11 cellular contexts compared by ENCODE assay signal in genomic region chr3:47018269-47018611, GRCh38. TPM values are rescaled to one million over a fixed set of nuclear protein-coding genes. Genes with fewer than 3 reads are reported as not detected.
DNase-seq lines count a peak whose midpoint lies in the region; ATAC-seq, FAIRE-seq and TF ChIP-seq lines count a peak whose summit lies in the region.
"Had no signal": no experiment of that assay in that cellular context is flagged by ENCODE, and none has a peak within 500 bp of the region (broad histone marks: within the 10 kb centered on the region; RNA-seq: fewer than 3 reads in every experiment).

No MANE protein-coding gene starts in this region.

- intact Hi-C loops in CD8-positive, alpha-beta T cell (cut with DNase I, micrococcal nuclease): loop anchor here in 1 of 2 experiments (10.0 kb wide), 1 partner anchor 47 kb away; no protein-coding TSS in a partner anchor

- POLR2A ChIA-PET in CD8-positive, alpha-beta T cell (lab: Charles Lee): no interaction called here

- no peak for DNase-seq in CD8-positive, alpha-beta T cell
- no peak for DNase-seq in NB4 (ENCODE audit: low read depth)
- DNase-seq in effector memory CD8-positive, alpha-beta T cell: no peak
- no peak for DNase-seq in small intestine
- DNase-seq in EL: no peak
- no peak for DNase-seq in HuH-7 (ENCODE audit: low spot score)
- DNase-seq in neural progenitor cell (ENCODE audit: low spot score): no peak
- DNase-seq: MG63; stimulated activated CD4-positive, alpha-beta T cell treated with anti-CD3 and anti-CD28 coated beads, Interleukin-12 subunit alpha, Interleukin-12 subunit beta, amount 100 ng/mL, for 4 hours had no signal

- no peak overlapping the region for H3K4me3 Mint-ChIP-seq in CD8-positive, alpha-beta T cell
- H3K4me3 Mint-ChIP-seq in effector memory CD8-positive, alpha-beta T cell: no peak overlapping the region
- H3K4me3 Mint-ChIP-seq in neural progenitor cell: no peak overlapping the region
- H3K4me3 Mint-ChIP-seq: GM23338 had no signal

- no peak for TF ChIP-seq POLR2A in NB4 (IDR thresholded peaks at IDR 0.05; ENCODE audit: extremely low read depth, insufficient read length)

- H3K27ac Mint-ChIP-seq in CD8-positive, alpha-beta T cell: peak overlapping the region; percentile 63
- peak overlapping the region; percentile 91 to 95 for H3K27ac Mint-ChIP-seq in effector memory CD8-positive, alpha-beta T cell
- H3K27ac Mint-ChIP-seq in neural progenitor cell: no peak overlapping the region
- H3K27ac Mint-ChIP-seq: GM23338 had no signal

- H3K4me1 ChIP-seq in CD8-positive, alpha-beta T cell (ENCODE audit: insufficient read depth, low read length): peaks cover 20% of the 10 kb centered on the region
- H3K4me1 ChIP-seq in small intestine (ENCODE audit: control insufficient read depth in 2 of 2, insufficient read depth in 1 of 2, low read depth in 1 of 2, low read length in 1 of 2) (peaks cover 0 to 4% of the 10 kb centered on the region in 2 donors), neural progenitor cell (no peaks in the 10 kb centered on the region)

- no peak for ATAC-seq in CD8-positive, alpha-beta T cell
- no peak for ATAC-seq in effector memory CD8-positive, alpha-beta T cell (replicated peaks)

- H3K9me3 ChIP-seq in CD8-positive, alpha-beta T cell (ENCODE audit: low read length): no peaks in the 10 kb centered on the region
- H3K9me3 ChIP-seq in small intestine (ENCODE audit: control insufficient read depth, low read depth): no peaks in the 10 kb centered on the region
- H3K9me3 ChIP-seq in neural progenitor cell (ENCODE audit: low read depth): no peaks in the 10 kb centered on the region
- H3K9me3 ChIP-seq: MG63 had no signal

- no peaks in the 10 kb centered on the region for H3K9me3 Mint-ChIP-seq in CD8-positive, alpha-beta T cell
- H3K9me3 Mint-ChIP-seq in effector memory CD8-positive, alpha-beta T cell: no peaks in the 10 kb centered on the region
- no peaks in the 10 kb centered on the region for H3K9me3 Mint-ChIP-seq in neural progenitor cell
- H3K9me3 Mint-ChIP-seq: GM23338 had no signal

- H2AFZ ChIP-seq in neural progenitor cell (replicated peaks): no peak overlapping the region
- H2AFZ ChIP-seq: GM23338 had no signal

- no peaks in the 10 kb centered on the region for H3F3A ChIP-seq in neural progenitor cell (ENCODE audit: low read depth)

- H3K9ac ChIP-seq in neural progenitor cell: no peak overlapping the region

- H3K4me3 ChIP-seq in CD8-positive, alpha-beta T cell (ENCODE audit: low read depth, low read length): no peak overlapping the region
- H3K4me3 ChIP-seq in NB4 (ENCODE audit: low read depth, low read length): peak overlapping the region; percentile 40
- no peak overlapping the region for H3K4me3 ChIP-seq in small intestine (ENCODE audit: low read depth in 1 of 2, low read length in 2 of 2)
- H3K4me3 ChIP-seq in neural progenitor cell: no peak overlapping the region
- H3K4me3 ChIP-seq: GM23338, MG63 had no signal

- H3K27ac ChIP-seq in CD8-positive, alpha-beta T cell (ENCODE audit: low read depth, low read length): no peak overlapping the region
- H3K27ac ChIP-seq in small intestine (ENCODE audit: low read depth in 1 of 2, low read length in 1 of 2) (peak overlapping the region; percentile 9 to 15), neural progenitor cell (no peak overlapping the region)

- H3K27me3 Mint-ChIP-seq in CD8-positive, alpha-beta T cell (ENCODE audit: low read depth): no peaks in the 10 kb centered on the region
- no peaks in the 10 kb centered on the region for H3K27me3 Mint-ChIP-seq in effector memory CD8-positive, alpha-beta T cell
- H3K27me3 Mint-ChIP-seq in neural progenitor cell (ENCODE audit: insufficient read depth, low read depth): peaks cover 2% of the 10 kb centered on the region

- peaks cover 6% of the 10 kb centered on the region for H4K20me1 ChIP-seq in neural progenitor cell (ENCODE audit: low read depth)

- no peaks in the 10 kb centered on the region for H3K27me3 ChIP-seq in CD8-positive, alpha-beta T cell (ENCODE audit: insufficient read depth, low read length)
- H3K27me3 ChIP-seq in small intestine (ENCODE audit: control insufficient read depth in 2 of 2, insufficient read depth in 2 of 2, low read length in 2 of 2) (no peaks in the 10 kb centered on the region), neural progenitor cell (no peaks in the 10 kb centered on the region)
- H3K27me3 ChIP-seq: brain microvascular endothelial cell, MG63 had no signal

- peaks cover 17% of the 10 kb centered on the region for H3K36me3 ChIP-seq in CD8-positive, alpha-beta T cell (ENCODE audit: insufficient read depth, low read length)
- peaks cover 4 to 11% of the 10 kb centered on the region in 2 donors for H3K36me3 ChIP-seq in small intestine (ENCODE audit: control insufficient read depth in 2 of 2, insufficient read depth in 2 of 2, low read length in 2 of 2)
- H3K36me3 ChIP-seq in neural progenitor cell: no peaks in the 10 kb centered on the region

- peaks cover 70% of the 10 kb centered on the region for H3K36me3 Mint-ChIP-seq in CD8-positive, alpha-beta T cell
- peaks cover 47% of the 10 kb centered on the region for H3K36me3 Mint-ChIP-seq in effector memory CD8-positive, alpha-beta T cell (ENCODE audit: insufficient read depth)
- H3K36me3 Mint-ChIP-seq in neural progenitor cell: peaks cover 11% of the 10 kb centered on the region

- H3K4me2 ChIP-seq in neural progenitor cell: no peak overlapping the region
- H3K4me2 ChIP-seq: GM23338 had no signal

- CTCF ChIA-PET in CD8-positive, alpha-beta T cell (lab: Charles Lee): no interaction called here

- TF ChIP-seq CTCF in CD8-positive, alpha-beta T cell (IDR thresholded peaks at IDR 0.05): no peak
- TF ChIP-seq CTCF in NB4 (IDR thresholded peaks at IDR 0.05; ENCODE audit: low read depth, low read length) (no peak), neural progenitor cell (IDR thresholded peaks at IDR 0.05) (no peak)

- no peaks in the 10 kb centered on the region for H3K79me2 ChIP-seq in neural progenitor cell (ENCODE audit: low read depth)

- peaks cover 44% of the 10 kb centered on the region for H3K4me1 Mint-ChIP-seq in CD8-positive, alpha-beta T cell (ENCODE audit: low read depth)
- peaks cover 35 to 41% of the 10 kb centered on the region in 2 donors for H3K4me1 Mint-ChIP-seq in effector memory CD8-positive, alpha-beta T cell (ENCODE audit: low read depth in 2 of 2)
- H3K4me1 Mint-ChIP-seq in neural progenitor cell: no peaks in the 10 kb centered on the region

- no peak for FAIRE-seq in small intestine (lab: Jason Lieb, UNC)

RNA-seq across cellular contexts. Expression of gene NBEAL2, which starts 38.8 kb away (rescaled TPM):
- 100 to 1,000 TPM; 187 to 201 TPM for total RNA-seq in CD8-positive, alpha-beta T cell
- polyA plus RNA-seq in small intestine: 10 to 100 TPM; 32.7 to 55.9 (median 50.5) TPM
- total RNA-seq in neural progenitor cell (ENCODE audit: low replicate concordance): 6.3 and 19.1 TPM in 2 replicates

RNA-seq across cellular contexts. Expression of gene CCDC12, which starts 41.7 kb away (rescaled TPM):
- total RNA-seq in CD8-positive, alpha-beta T cell: 100 to 1,000 TPM in 1 of 2 experiments, 10 to 100 TPM in 1; 99.9 to 107 TPM
- polyA plus RNA-seq in small intestine: 10 to 100 TPM; 73.3 to 84.5 (median 78.6) TPM
- 17.9 and 44.0 TPM in 2 replicates for total RNA-seq in neural progenitor cell (ENCODE audit: low replicate concordance)

Comparison
In these comparisons a context has a peak if more than half of its experiments do, and no peak if none do; other contexts are left out.
1. H3K27ac ChIP-seq: peak in small intestine (2 of 2); none in CD8-positive, alpha-beta T cell (single experiment) and neural progenitor cell (single experiment).